In the genomic region with DNA sequence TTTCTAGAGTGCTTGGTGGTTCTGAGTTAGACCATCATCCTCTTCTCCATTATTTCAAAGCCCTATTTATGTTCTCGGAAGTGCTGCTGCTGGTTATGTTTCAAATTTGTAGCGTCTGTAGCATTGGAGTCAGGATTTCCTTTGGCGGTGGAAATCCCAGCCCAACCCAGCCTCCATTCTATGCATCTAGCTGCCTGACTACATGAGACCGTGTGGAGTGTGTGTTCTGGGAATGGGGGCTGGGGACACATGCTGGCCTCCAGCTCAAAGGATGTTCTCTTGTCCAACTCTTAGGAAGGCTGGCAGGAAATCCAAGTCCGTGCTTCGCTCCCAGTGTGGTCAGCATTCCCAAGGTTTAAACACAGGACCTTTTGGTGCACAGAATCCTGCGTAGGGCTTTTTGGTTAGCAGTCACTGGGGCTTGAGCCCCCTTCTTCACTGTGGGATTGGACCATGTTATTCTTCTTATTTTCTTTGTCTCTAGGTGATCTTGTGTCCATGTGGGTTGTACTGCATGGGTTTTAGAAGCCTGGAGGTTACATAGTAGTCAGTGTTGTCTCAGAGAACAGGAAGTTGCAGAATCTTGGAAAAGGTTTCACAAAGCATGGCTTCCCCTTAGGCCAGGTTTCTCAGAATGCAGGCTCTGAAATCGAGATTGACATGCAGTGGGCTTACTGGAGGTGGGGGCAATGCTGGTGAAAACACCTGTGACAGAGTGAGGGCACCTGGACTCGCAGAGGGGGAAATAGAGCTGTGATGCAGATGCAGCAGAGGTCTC, we compare ENCODE assay signal across 19 cellular contexts.
DNase-seq lines count a peak whose midpoint lies in the region; ATAC-seq and TF ChIP-seq lines count a peak whose summit lies in the region.
"Had no signal": no experiment of that assay in that cellular context is flagged by ENCODE, and none has a peak within 500 bp of the region (broad histone marks: within the 10 kb centered on the region; RNA-seq: fewer than 3 reads in every experiment).

No MANE protein-coding gene starts in this region.

- no peak overlapping the region for H3K18ac ChIP-seq in trophoblast cell (ENCODE audit: low read length)

- peak overlapping the region; percentile 39 for H2AK5ac ChIP-seq in trophoblast cell (ENCODE audit: low read length)

- no peak overlapping the region for H3K4me3 ChIP-seq in heart right ventricle
- H3K4me3 ChIP-seq in fibroblast of pulmonary artery (replicated peaks; ENCODE audit: low read depth, low read length) = no peak overlapping the region
- no peak overlapping the region for H3K4me3 ChIP-seq in trophoblast cell (ENCODE audit: low read depth, low read length)
- H3K4me3 ChIP-seq: A549, cardiac muscle cell, prostate gland, smooth muscle cell had no signal

- no peaks in the 10 kb centered on the region for H3K9me3 Mint-ChIP-seq in HFFc6
- H3K9me3 Mint-ChIP-seq: activated CD4-positive, alpha-beta T cell treated with anti-CD3 and anti-CD28 coated beads, Interleukin-2, amount 10 ng/mL, durations not matched to agents 7 days and 5 days had no signal

- no peak overlapping the region for H2AFZ ChIP-seq in trophoblast cell (ENCODE audit: insufficient read depth, low read length, poor library complexity)

- H3K27me3 ChIP-seq in heart right ventricle (no peaks in the 10 kb centered on the region), trophoblast cell (ENCODE audit: insufficient read depth, low read length) (no peaks in the 10 kb centered on the region)
- H3K27me3 ChIP-seq: cardiac muscle cell had no signal

- H3K27ac ChIP-seq in heart right ventricle (peak overlapping the region in 9 of 10 donors; percentile 5 to 74 (median 48)), trophoblast cell (ENCODE audit: low read depth, low read length) (no peak overlapping the region)
- H3K27ac ChIP-seq: A549, cardiac muscle cell, prostate gland had no signal

- H3K4me2 ChIP-seq in trophoblast cell (ENCODE audit: low read length) = no peak overlapping the region
- H3K4me2 ChIP-seq: A549, smooth muscle cell had no signal

- peak in 1 of 2 donors; percentile 51 for DNase-seq in heart right ventricle
- no peak for DNase-seq in Right ventricle myocardium inferior (ENCODE audit: missing footprints)
- DNase-seq in NOMO-1 treated with DMSO at 0.1 percent for 48 hours (lab: John Stamatoyannopoulos, UW; ENCODE audit: unreplicated experiment) = peak; percentile 69
- peak; percentile 17 for DNase-seq in fibroblast of pulmonary artery (ENCODE audit: low read depth)
- DNase-seq in trophoblast cell = peak; percentile 59 to 68
- no peak for DNase-seq in HFFc6
- no peak for DNase-seq in NCI-H1417 (lab: John Stamatoyannopoulos, UW)
- DNase-seq: activated CD4-positive, alpha-beta T cell treated with anti-CD3 and anti-CD28 coated beads, Interleukin-2, amount 10 ng/mL, durations not matched to agents 7 days and 5 days; activated effector memory CD4-positive, alpha-beta T cell treated with anti-CD3 and anti-CD28 coated beads, Interleukin-2, amount 50 U/mL, for 16 hours; C1 segment of cervical spinal cord; H7; NCI-H1694 treated with DMSO at 0.1 percent for 48 hours; stimulated activated CD4-positive, alpha-beta T cell treated with anti-CD3 and anti-CD28 coated beads, Interleukin-4, amount 100 ng/mL, for 24 hours had no signal

- H3K79me2 ChIP-seq in trophoblast cell (ENCODE audit: control insufficient read depth, insufficient read depth, low read length, poor library complexity) = no peaks in the 10 kb centered on the region

- intact Hi-C loops in heart right ventricle (cut with DNase I) = no loop called here
- intact Hi-C loops in Right ventricle myocardium inferior (cut with DNase I) = no loop called here

- peak overlapping the region; percentile 24 for H2BK12ac ChIP-seq in trophoblast cell (ENCODE audit: low read length)

- ATAC-seq in heart right ventricle = peak in 6 of 8 donors; percentile 9 to 68 (median 47)
- ATAC-seq in Right ventricle myocardium inferior = no peak
- ATAC-seq in HG02588 (IDR thresholded peaks at IDR 0.05; ENCODE audit: unreplicated experiment) = no peak
- ATAC-seq: A549, esophagus mucosa had no signal

- H4K8ac ChIP-seq in trophoblast cell (ENCODE audit: low read depth, low read length) = no peak overlapping the region

- H3K9me3 ChIP-seq in heart right ventricle (no peaks in the 10 kb centered on the region), trophoblast cell (ENCODE audit: insufficient read depth, low read depth, low read length) (no peaks in the 10 kb centered on the region)
- H3K9me3 ChIP-seq: A549, prostate gland had no signal

- H2BK120ac ChIP-seq in trophoblast cell (ENCODE audit: insufficient read depth, low read length, poor library complexity) = peak overlapping the region; percentile 18

- H3K36me3 Mint-ChIP-seq in HFFc6 (ENCODE audit: low read depth) = no peaks in the 10 kb centered on the region

- peaks cover 2% of the 10 kb centered on the region for H3K27me3 Mint-ChIP-seq in HFFc6 (ENCODE audit: insufficient read depth)
- H3K27me3 Mint-ChIP-seq: activated CD4-positive, alpha-beta T cell treated with anti-CD3 and anti-CD28 coated beads, Interleukin-2, amount 10 ng/mL, durations not matched to agents 7 days and 5 days had no signal

- H4K91ac ChIP-seq in trophoblast cell (ENCODE audit: low read depth, low read length) = peak overlapping the region; percentile 54

- no peak overlapping the region for H3K9ac ChIP-seq in trophoblast cell (ENCODE audit: low read length)

- no peak overlapping the region for H3K4me3 Mint-ChIP-seq in HFFc6
- H3K4me3 Mint-ChIP-seq: activated CD4-positive, alpha-beta T cell treated with anti-CD3 and anti-CD28 coated beads, Interleukin-2, amount 10 ng/mL, durations not matched to agents 7 days and 5 days had no signal

- peak overlapping the region; percentile 18 for H3K14ac ChIP-seq in trophoblast cell (ENCODE audit: low read length)

- H4K12ac ChIP-seq in trophoblast cell (ENCODE audit: low read depth, low read length) = no peak overlapping the region

- 58 to 68% methylated on average over 9 of the region's 9 CpGs for WGBS in heart right ventricle, 2 donors
- WGBS in trophoblast cell (ENCODE audit: extremely low coverage, insufficient coverage, insufficient read length) = no CpG with 5 or more reads among the region's 9 CpGs

- no peak overlapping the region for H3K23ac ChIP-seq in trophoblast cell (ENCODE audit: low read length)

- H3K4me1 ChIP-seq in heart right ventricle (peaks cover 0 to 49% (median 33%) of the 10 kb centered on the region in 9 donors), trophoblast cell (ENCODE audit: control insufficient read depth in 1 of 2, insufficient read depth in 2 of 2, low read length in 2 of 2) (peaks cover 21 to 25% of the 10 kb centered on the region in 2 experiments)
- H3K4me1 ChIP-seq: A549, prostate gland had no signal

- peaks cover 9% of the 10 kb centered on the region for H3K79me1 ChIP-seq in trophoblast cell (ENCODE audit: low read length)

- H2BK5ac ChIP-seq in trophoblast cell (ENCODE audit: low read depth, low read length, poor library complexity) = no peak overlapping the region

- TF ChIP-seq CTCF in heart right ventricle (IDR thresholded peaks at IDR 0.05) (no peak), fibroblast of pulmonary artery (IDR thresholded peaks at IDR 0.05; ENCODE audit: low read length, missing control alignments) (no peak), HFFc6 (IDR thresholded peaks at IDR 0.05) (no peak)

- no peak overlapping the region for H3K4ac ChIP-seq in trophoblast cell (ENCODE audit: low read depth, low read length)

- H3K36me3 ChIP-seq in heart right ventricle (peaks cover 0 to 73% (median 24%) of the 10 kb centered on the region in 9 donors), trophoblast cell (ENCODE audit: control insufficient read depth in 1 of 2, insufficient read depth in 2 of 2, low read length in 2 of 2) (no peaks in the 10 kb centered on the region)
- H3K36me3 ChIP-seq: prostate gland had no signal

- no peak overlapping the region for H3K27ac Mint-ChIP-seq in HFFc6
- H3K27ac Mint-ChIP-seq: activated CD4-positive, alpha-beta T cell treated with anti-CD3 and anti-CD28 coated beads, Interleukin-2, amount 10 ng/mL, durations not matched to agents 7 days and 5 days had no signal

- peaks cover 25% of the 10 kb centered on the region for H3K4me1 Mint-ChIP-seq in HFFc6 (ENCODE audit: low read depth)
- H3K4me1 Mint-ChIP-seq: activated CD4-positive, alpha-beta T cell treated with anti-CD3 and anti-CD28 coated beads, Interleukin-2, amount 10 ng/mL, durations not matched to agents 7 days and 5 days had no signal

Comparison
In these comparisons a context has a peak if more than half of its experiments do, and no peak if none do; other contexts are left out.
1. ATAC-seq: peak in heart right ventricle (6 of 8); none in Right ventricle myocardium inferior (single experiment) and HG02588 (single experiment).
2. DNase-seq: peak in NOMO-1 treated with DMSO at 0.1 percent for 48 hours (single experiment), fibroblast of pulmonary artery (single experiment) and trophoblast cell (2 of 2); none in Right ventricle myocardium inferior (single experiment), HFFc6 (single experiment) and NCI-H1417 (0 of 3).